Comparison of ENCODE assay signal across 1 cellular context in the genomic region with DNA sequence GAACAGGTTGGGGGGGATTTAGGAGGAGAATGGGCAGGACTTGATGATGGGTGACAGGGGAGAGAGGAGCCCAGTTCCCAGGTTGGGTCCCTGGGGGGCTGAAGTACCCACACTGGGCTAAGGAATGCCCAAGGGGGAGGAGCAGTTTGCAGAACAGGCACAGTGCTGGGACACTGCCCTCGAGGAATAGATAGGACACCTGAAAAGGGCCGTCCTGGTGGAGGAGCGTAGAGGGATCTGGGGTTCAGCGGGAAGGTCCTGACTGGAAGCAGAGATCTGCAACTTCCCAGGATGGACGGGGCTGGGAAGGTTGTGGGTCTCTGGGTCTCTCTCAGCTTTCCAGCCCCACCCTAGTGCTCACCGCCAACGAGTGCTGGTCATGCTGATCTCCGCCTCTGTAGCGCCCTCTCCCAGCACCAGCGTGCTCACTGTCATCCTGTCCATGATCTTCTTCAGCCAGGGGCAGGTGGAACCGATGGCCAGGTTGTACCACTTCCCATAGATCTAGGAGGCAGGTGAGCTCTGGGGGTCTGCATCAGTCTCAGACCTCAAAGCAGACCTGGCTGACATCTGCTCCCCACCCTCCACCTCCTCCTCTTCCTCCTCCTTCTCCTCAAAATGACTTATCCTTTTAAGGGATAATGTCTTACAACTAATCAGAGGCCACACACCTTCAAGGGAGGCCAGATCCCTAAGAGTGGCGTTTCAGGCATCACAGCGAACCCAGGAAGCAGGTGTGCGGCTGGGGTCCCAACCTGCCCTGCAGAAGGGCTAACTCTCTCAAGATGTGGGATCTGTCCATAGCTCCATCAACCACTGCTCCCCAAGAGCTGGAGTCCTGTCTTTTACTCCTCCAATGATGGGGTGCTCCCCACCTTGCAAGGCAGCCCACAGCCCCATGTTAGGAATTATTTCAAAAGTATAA.
TF ChIP-seq lines count a peak whose summit lies in the region.

No MANE protein-coding gene starts in this region.

TF ChIP-seq in K562, 482 proteins besides CTCF, POLR2A, EP300 and RAD21:
- TF ChIP-seq ZZZ3 (IDR thresholded peaks at IDR 0.05), result no peak
- no peak for TF ChIP-seq E2F5 (CRISPR knock-in tag; IDR thresholded peaks at IDR 0.05)
- no peak for TF ChIP-seq POLR2H (tag; IDR thresholded peaks at IDR 0.05; ENCODE audit: low read depth)
- no peak for TF ChIP-seq JUN (IDR thresholded peaks at IDR 0.05; ENCODE audit: borderline replicate concordance, low read depth, low read length)
- TF ChIP-seq JUN (CRISPR knock-in tag; IDR thresholded peaks at IDR 0.05; ENCODE audit: borderline replicate concordance), result no peak
- no peak for TF ChIP-seq KLF10 (CRISPR knock-in tag; IDR thresholded peaks at IDR 0.05)
- TF ChIP-seq CREB5 (CRISPR knock-in tag; IDR thresholded peaks at IDR 0.05), result no peak
- no peak for TF ChIP-seq RCOR1 (IDR thresholded peaks at IDR 0.05; ENCODE audit: borderline replicate concordance in 1 of 2, low read depth in 2 of 2, low read length in 2 of 2)
- TF ChIP-seq ZNF217 (CRISPR knock-in tag; IDR thresholded peaks at IDR 0.05), result no peak
- TF ChIP-seq YY1 (IDR thresholded peaks at IDR 0.05; ENCODE audit: borderline replicate concordance in 1 of 3, control insufficient read depth in 1 of 3, extremely low read depth in 1 of 3, insufficient read depth in 3 of 3, insufficient read length in 1 of 3, insufficient replicate concordance in 2 of 3, low read depth in 1 of 3, low read length in 2 of 3), result no peak
- no peak for TF ChIP-seq CBX3 (IDR thresholded peaks at IDR 0.05; ENCODE audit: borderline replicate concordance in 1 of 2, low read length in 2 of 2)
- no peak for TF ChIP-seq LARP7 (IDR thresholded peaks at IDR 0.05)
- TF ChIP-seq ZNF311 (CRISPR knock-in tag; IDR thresholded peaks at IDR 0.05), result no peak
- TF ChIP-seq, protein P1, sequence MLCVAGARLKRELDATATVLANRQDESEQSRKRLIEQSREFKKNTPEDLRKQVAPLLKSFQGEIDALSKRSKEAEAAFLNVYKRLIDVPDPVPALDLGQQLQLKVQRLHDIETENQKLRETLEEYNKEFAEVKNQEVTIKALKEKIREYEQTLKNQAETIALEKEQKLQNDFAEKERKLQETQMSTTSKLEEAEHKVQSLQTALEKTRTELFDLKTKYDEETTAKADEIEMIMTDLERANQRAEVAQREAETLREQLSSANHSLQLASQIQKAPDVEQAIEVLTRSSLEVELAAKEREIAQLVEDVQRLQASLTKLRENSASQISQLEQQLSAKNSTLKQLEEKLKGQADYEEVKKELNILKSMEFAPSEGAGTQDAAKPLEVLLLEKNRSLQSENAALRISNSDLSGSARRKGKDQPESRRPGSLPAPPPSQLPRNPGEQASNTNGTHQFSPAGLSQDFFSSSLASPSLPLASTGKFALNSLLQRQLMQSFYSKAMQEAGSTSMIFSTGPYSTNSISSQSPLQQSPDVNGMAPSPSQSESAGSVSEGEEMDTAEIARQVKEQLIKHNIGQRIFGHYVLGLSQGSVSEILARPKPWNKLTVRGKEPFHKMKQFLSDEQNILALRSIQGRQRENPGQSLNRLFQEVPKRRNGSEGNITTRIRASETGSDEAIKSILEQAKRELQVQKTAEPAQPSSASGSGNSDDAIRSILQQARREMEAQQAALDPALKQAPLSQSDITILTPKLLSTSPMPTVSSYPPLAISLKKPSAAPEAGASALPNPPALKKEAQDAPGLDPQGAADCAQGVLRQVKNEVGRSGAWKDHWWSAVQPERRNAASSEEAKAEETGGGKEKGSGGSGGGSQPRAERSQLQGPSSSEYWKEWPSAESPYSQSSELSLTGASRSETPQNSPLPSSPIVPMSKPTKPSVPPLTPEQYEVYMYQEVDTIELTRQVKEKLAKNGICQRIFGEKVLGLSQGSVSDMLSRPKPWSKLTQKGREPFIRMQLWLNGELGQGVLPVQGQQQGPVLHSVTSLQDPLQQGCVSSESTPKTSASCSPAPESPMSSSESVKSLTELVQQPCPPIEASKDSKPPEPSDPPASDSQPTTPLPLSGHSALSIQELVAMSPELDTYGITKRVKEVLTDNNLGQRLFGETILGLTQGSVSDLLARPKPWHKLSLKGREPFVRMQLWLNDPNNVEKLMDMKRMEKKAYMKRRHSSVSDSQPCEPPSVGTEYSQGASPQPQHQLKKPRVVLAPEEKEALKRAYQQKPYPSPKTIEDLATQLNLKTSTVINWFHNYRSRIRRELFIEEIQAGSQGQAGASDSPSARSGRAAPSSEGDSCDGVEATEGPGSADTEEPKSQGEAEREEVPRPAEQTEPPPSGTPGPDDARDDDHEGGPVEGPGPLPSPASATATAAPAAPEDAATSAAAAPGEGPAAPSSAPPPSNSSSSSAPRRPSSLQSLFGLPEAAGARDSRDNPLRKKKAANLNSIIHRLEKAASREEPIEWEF (CRISPR knock-in tag; IDR thresholded peaks at IDR 0.05), result no peak
- no peak for TF ChIP-seq SAP30 (IDR thresholded peaks at IDR 0.05; ENCODE audit: borderline replicate concordance, insufficient read depth, low read depth, low read length, poor library complexity, severe bottlenecking)
